28 cellular contexts compared by ENCODE assay signal in genomic region chrX:3493605-3494004, GRCh38.
"Had no signal": no experiment of that assay in that cellular context is flagged by ENCODE, and none has a peak within 500 bp of the region (broad histone marks: within the 10 kb centered on the region; RNA-seq: fewer than 3 reads in every experiment).

No MANE protein-coding gene starts in this region.

- H3K27me3 ChIP-seq: colonic mucosa, esophagus muscularis mucosa, esophagus squamous epithelium, foreskin keratinocyte, gastrocnemius medialis, gastroesophageal sphincter, heart left ventricle, heart right ventricle had no signal

- H3K36me3 ChIP-seq: colonic mucosa, esophagus muscularis mucosa, esophagus squamous epithelium, gastrocnemius medialis, gastroesophageal sphincter, heart left ventricle, heart right ventricle had no signal

- H3K27ac ChIP-seq: colonic mucosa, coronary artery, dorsolateral prefrontal cortex, epithelial cell of prostate, esophagus muscularis mucosa, esophagus squamous epithelium, foreskin keratinocyte, gastrocnemius medialis, gastroesophageal sphincter, heart left ventricle, heart right ventricle had no signal

- ATAC-seq: effector memory CD8-positive, alpha-beta T cell; esophagus mucosa; foreskin keratinocyte; gastrocnemius medialis; gastroesophageal sphincter; heart left ventricle; heart right ventricle had no signal

- FAIRE-seq: colon, endometrium, frontal cortex had no signal

- H3K27me3 Mint-ChIP-seq: dendritic cell treated with granulocyte-macrophage colony-stimulating factor and Interleukin-4, amounts not matched to agents 40 ng/mL and 50 ng/mL, for 4 days had no signal

- H3K9me3 ChIP-seq: colonic mucosa, esophagus muscularis mucosa, esophagus squamous epithelium, gastrocnemius medialis, gastroesophageal sphincter, heart left ventricle had no signal

- H3K27ac Mint-ChIP-seq: dendritic cell treated with granulocyte-macrophage colony-stimulating factor and Interleukin-4, amounts not matched to agents 40 ng/mL and 50 ng/mL, for 4 days; effector memory CD8-positive, alpha-beta T cell; endodermal cell had no signal

- DNase-seq: colonic mucosa; cortex of kidney; dermis blood vessel endothelial cell; dorsolateral prefrontal cortex; effector CD4-positive, alpha-beta T cell; effector CD8-positive, alpha-beta T cell; effector memory CD4-positive, alpha-beta T cell; effector memory CD8-positive, alpha-beta T cell; endodermal cell; erythroblast; esophagus squamous epithelium; foreskin fibroblast; foreskin keratinocyte; foreskin melanocyte; gastrocnemius medialis; glutamatergic neuron; head of caudate nucleus; heart left ventricle; heart right ventricle had no signal

- H3K4me3 ChIP-seq: colonic mucosa, coronary artery, dorsolateral prefrontal cortex, esophagus muscularis mucosa, esophagus squamous epithelium, gastrocnemius medialis, gastroesophageal sphincter, heart left ventricle, heart right ventricle had no signal

- H3K4me1 ChIP-seq: colonic mucosa, esophagus muscularis mucosa, esophagus squamous epithelium, foreskin keratinocyte, gastrocnemius medialis, gastroesophageal sphincter, heart left ventricle, heart right ventricle had no signal

- H3K4me3 Mint-ChIP-seq: dendritic cell treated with granulocyte-macrophage colony-stimulating factor and Interleukin-4, amounts not matched to agents 40 ng/mL and 50 ng/mL, for 4 days; effector memory CD8-positive, alpha-beta T cell; endodermal cell had no signal

- H3K9me3 Mint-ChIP-seq: effector memory CD8-positive, alpha-beta T cell had no signal

- H3K4me1 Mint-ChIP-seq: endodermal cell had no signal
